Comparison of ENCODE assay signal across 1 cellular context in genomic region chr14:73007835-73008234, GRCh38.
A peak's percentile ranks its signal among the peaks of the same experiment; 100 is the strongest.
TF ChIP-seq lines count a peak whose summit lies in the region.

No MANE protein-coding gene starts in this region.

TF ChIP-seq in HepG2, 621 proteins besides CTCF, POLR2A, EP300 and RAD21:
- TF ChIP-seq PAF1 (CRISPR knock-in tag; IDR thresholded peaks at IDR 0.05): no peak
- TF ChIP-seq HNF4A (CRISPR knock-in tag; IDR thresholded peaks at IDR 0.05): peak; percentile 7; the same call in 1 of the 2 replicates
